In the genomic region with DNA sequence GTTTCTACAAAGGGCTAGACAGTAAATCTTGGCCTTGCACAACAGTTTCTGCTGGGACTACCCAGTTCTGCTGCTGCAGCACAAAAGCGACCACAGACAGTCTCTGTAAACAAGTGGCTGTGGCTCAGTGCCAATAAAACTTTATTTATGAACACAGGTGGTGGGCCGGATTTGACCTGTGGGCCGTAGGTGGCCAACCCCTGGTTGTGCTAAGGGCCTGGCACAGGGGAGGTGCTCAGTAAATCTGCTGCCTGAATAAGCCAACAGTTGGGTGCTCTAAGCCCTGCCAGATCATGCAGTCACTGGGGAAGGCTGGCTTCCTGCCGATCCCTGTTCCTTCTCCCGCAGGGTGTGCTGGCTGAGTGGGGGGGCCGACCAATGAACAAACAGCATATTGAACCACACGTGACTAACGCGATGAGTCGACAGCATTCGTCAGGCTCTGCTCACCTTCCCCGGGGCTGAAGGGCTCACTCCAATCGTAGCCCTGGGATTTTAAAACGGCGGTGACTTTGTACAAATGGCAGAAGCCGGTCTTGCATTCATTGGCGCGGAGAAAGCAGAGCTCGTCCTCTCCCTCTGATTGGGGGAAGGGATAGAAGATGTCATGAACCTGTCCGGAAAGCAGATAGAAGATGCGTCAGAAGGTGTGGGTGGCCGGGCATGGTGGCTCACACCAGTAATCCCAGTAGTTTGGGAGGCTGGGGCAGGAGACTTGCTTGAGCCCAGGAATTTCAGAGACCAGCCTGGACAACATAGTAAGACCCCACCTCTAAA, we compare ENCODE assay signal across 8 cellular contexts. TPM values are rescaled to one million over a fixed set of nuclear protein-coding genes. Genes with fewer than 3 reads are reported as not detected.
DNase-seq lines count a peak whose midpoint lies in the region; ATAC-seq and TF ChIP-seq lines count a peak whose summit lies in the region.

No MANE protein-coding gene starts in this region.

- H3K27me3 Mint-ChIP-seq in CD4-positive, CD25-positive, alpha-beta regulatory T cell, result no peaks in the 10 kb centered on the region
- H3K27me3 Mint-ChIP-seq in stimulated activated memory B cell treated with anti-CD40 and anti-IgM and Interleukin-4, amounts not matched to agents 10 μg/mL and 1 μg/mL and 100 μg/mL, for 72 hours, result no peaks in the 10 kb centered on the region

- no peak for TF ChIP-seq CTCF in osteoblast (IDR thresholded peaks at IDR 0.05; ENCODE audit: extremely low read depth, low read depth, low read length)

- H3K9me3 ChIP-seq in CD4-positive, CD25-positive, alpha-beta regulatory T cell (ENCODE audit: control insufficient read depth in 2 of 2, low read length in 2 of 2), result no peaks in the 10 kb centered on the region
- H3K9me3 ChIP-seq in esophagus (ENCODE audit: control insufficient read depth in 2 of 2, insufficient read depth in 1 of 2, low read depth in 1 of 2, low read length in 1 of 2) (no peaks in the 10 kb centered on the region), osteoblast (ENCODE audit: low read depth, low read length) (no peaks in the 10 kb centered on the region)

- H3K4me3 ChIP-seq in CD4-positive, CD25-positive, alpha-beta regulatory T cell (ENCODE audit: low read depth, low read length), result no peak overlapping the region
- H3K4me3 ChIP-seq in esophagus (ENCODE audit: low read depth in 1 of 2, low read length in 2 of 2) (no peak overlapping the region), osteoblast (ENCODE audit: insufficient read depth, low read length) (peak overlapping the region; percentile 46)

- H3K4me3 Mint-ChIP-seq in CD4-positive, CD25-positive, alpha-beta regulatory T cell, result no peak overlapping the region
- H3K4me3 Mint-ChIP-seq in stimulated activated memory B cell treated with anti-CD40 and anti-IgM and Interleukin-4, amounts not matched to agents 10 μg/mL and 1 μg/mL and 100 μg/mL, for 72 hours, result no peak overlapping the region

- peaks cover 22% of the 10 kb centered on the region for H3K36me3 Mint-ChIP-seq in CD4-positive, CD25-positive, alpha-beta regulatory T cell
- H3K36me3 Mint-ChIP-seq in stimulated activated memory B cell treated with anti-CD40 and anti-IgM and Interleukin-4, amounts not matched to agents 10 μg/mL and 1 μg/mL and 100 μg/mL, for 72 hours, result peaks cover 63% of the 10 kb centered on the region

- H3K79me2 ChIP-seq in osteoblast (ENCODE audit: insufficient read depth, low read length), result peaks cover 12% of the 10 kb centered on the region

- peak overlapping the region in 2 of 3 donors; percentile 43 to 68 for H3K27ac Mint-ChIP-seq in CD4-positive, CD25-positive, alpha-beta regulatory T cell
- no peak overlapping the region for H3K27ac Mint-ChIP-seq in stimulated activated memory B cell treated with anti-CD40 and anti-IgM and Interleukin-4, amounts not matched to agents 10 μg/mL and 1 μg/mL and 100 μg/mL, for 72 hours

- peaks cover 80% of the 10 kb centered on the region for H3K36me3 ChIP-seq in CD4-positive, CD25-positive, alpha-beta regulatory T cell (ENCODE audit: control insufficient read depth, insufficient read depth, low read length)
- H3K36me3 ChIP-seq in esophagus (ENCODE audit: control insufficient read depth in 2 of 2, insufficient read depth in 2 of 2, low read length in 1 of 2), result peaks cover 20 to 68% of the 10 kb centered on the region in 2 donors
- H3K36me3 ChIP-seq in osteoblast (ENCODE audit: insufficient read depth, low read length), result peaks cover 74% of the 10 kb centered on the region

- H3K9me3 Mint-ChIP-seq in CD4-positive, CD25-positive, alpha-beta regulatory T cell, result no peaks in the 10 kb centered on the region
- no peaks in the 10 kb centered on the region for H3K9me3 Mint-ChIP-seq in stimulated activated memory B cell treated with anti-CD40 and anti-IgM and Interleukin-4, amounts not matched to agents 10 μg/mL and 1 μg/mL and 100 μg/mL, for 72 hours

- no peak for DNase-seq in CD4-positive, CD25-positive, alpha-beta regulatory T cell
- DNase-seq in NCI-H69 (lab: John Stamatoyannopoulos, UW) (peak; percentile 65), osteoblast (ENCODE audit: insufficient read length, low spot score, missing footprints) (peak; percentile 100), iPS-NIHi7 (ENCODE audit: extremely low spot score) (no peak)

- no peaks in the 10 kb centered on the region for H3K4me1 ChIP-seq in CD4-positive, CD25-positive, alpha-beta regulatory T cell (ENCODE audit: control insufficient read depth, insufficient read depth, low read length, poor library complexity, severe bottlenecking)
- H3K4me1 ChIP-seq in esophagus (ENCODE audit: control insufficient read depth in 2 of 2, insufficient read depth in 2 of 2, low read length in 1 of 2), result peaks cover 0 to 19% of the 10 kb centered on the region in 2 donors
- H3K4me1 ChIP-seq in osteoblast (ENCODE audit: insufficient read depth, low read length), result peaks cover 25% of the 10 kb centered on the region

- 55 to 76% methylated on average over 22 of the region's 22 CpGs for WGBS in esophagus, 2 donors

- peak overlapping the region; percentile 64 for H2AFZ ChIP-seq in osteoblast (ENCODE audit: low read length)

- no peak overlapping the region for H3K27ac ChIP-seq in CD4-positive, CD25-positive, alpha-beta regulatory T cell (ENCODE audit: insufficient read depth, low read length, poor library complexity, severe bottlenecking)
- H3K27ac ChIP-seq in esophagus (ENCODE audit: low read depth in 2 of 2, low read length in 1 of 2) (peak overlapping the region; percentile 85 to 86), osteoblast (ENCODE audit: low read depth, low read length) (peak overlapping the region; percentile 79)

- no peak for ATAC-seq in CD4-positive, CD25-positive, alpha-beta regulatory T cell (ENCODE audit: low read depth in 2 of 2)
- no peak for ATAC-seq in HG03039 (IDR thresholded peaks at IDR 0.05; ENCODE audit: unreplicated experiment)
- ATAC-seq in HG02588 (IDR thresholded peaks at IDR 0.05; ENCODE audit: unreplicated experiment), result no peak
- ATAC-seq in stimulated activated memory B cell treated with anti-CD40 and anti-IgM and Interleukin-4, amounts not matched to agents 10 μg/mL and 1 μg/mL and 100 μg/mL, for 72 hours, result no peak

- H3K4me1 Mint-ChIP-seq in CD4-positive, CD25-positive, alpha-beta regulatory T cell, result no peaks in the 10 kb centered on the region
- H3K4me1 Mint-ChIP-seq in stimulated activated memory B cell treated with anti-CD40 and anti-IgM and Interleukin-4, amounts not matched to agents 10 μg/mL and 1 μg/mL and 100 μg/mL, for 72 hours, result no peaks in the 10 kb centered on the region

- no peaks in the 10 kb centered on the region for H3K27me3 ChIP-seq in CD4-positive, CD25-positive, alpha-beta regulatory T cell (ENCODE audit: control insufficient read depth, insufficient read depth, low read length)
- H3K27me3 ChIP-seq in esophagus (ENCODE audit: control insufficient read depth in 1 of 2, insufficient read depth in 2 of 2, low read length in 2 of 2) (no peaks in the 10 kb centered on the region), osteoblast (ENCODE audit: insufficient read depth, low read length) (no peaks in the 10 kb centered on the region)

- no peaks in the 10 kb centered on the region for H4K20me1 ChIP-seq in osteoblast (ENCODE audit: insufficient read depth, low read length)

- peak overlapping the region; percentile 74 for H3K4me2 ChIP-seq in osteoblast (ENCODE audit: insufficient read depth, low read length)

RNA-seq across cellular contexts. Expression of gene MYDGF, which starts 24.3 kb away (rescaled TPM):
- 25.7 TPM for total RNA-seq in CD4-positive, CD25-positive, alpha-beta regulatory T cell
- polyA plus RNA-seq in CD4-positive, CD25-positive, alpha-beta regulatory T cell, result 100 to 1,000 TPM in 1 of 4 donors, 10 to 100 TPM in 3; 90.1 to 106 (median 98.5) TPM
- 10 to 100 TPM; 22.9 to 67.5 TPM for polyA plus RNA-seq in esophagus
- total RNA-seq in osteoblast, result 152 and 161 TPM in 2 replicates

RNA-seq across cellular contexts. Expression of gene DPP9, which starts 29.2 kb away (rescaled TPM):
- 93.3 TPM for total RNA-seq in CD4-positive, CD25-positive, alpha-beta regulatory T cell
- 10 to 100 TPM; 14.3 to 22.8 (median 17.6) TPM for polyA plus RNA-seq in CD4-positive, CD25-positive, alpha-beta regulatory T cell
- polyA plus RNA-seq in esophagus, result 10 to 100 TPM; 24.3 to 29.2 TPM
- 26.5 and 30.4 TPM in 2 replicates for total RNA-seq in osteoblast

RNA-seq across cellular contexts. Expression of gene TNFAIP8L1, which starts 55.1 kb away (rescaled TPM):
- 15.9 TPM for total RNA-seq in CD4-positive, CD25-positive, alpha-beta regulatory T cell
- 1 to 10 TPM; 6.5 to 7.9 (median 7.4) TPM for polyA plus RNA-seq in CD4-positive, CD25-positive, alpha-beta regulatory T cell
- 1 to 10 TPM; 4.2 to 4.7 TPM for polyA plus RNA-seq in esophagus
- total RNA-seq in osteoblast, result 1.8 TPM in 2 replicates

Comparison
In these comparisons a context has a peak if more than half of its experiments do, and no peak if none do; other contexts are left out.
1. DNase-seq: peak in NCI-H69 (single experiment) and osteoblast (single experiment); none in CD4-positive, CD25-positive, alpha-beta regulatory T cell (0 of 3) and iPS-NIHi7 (single experiment).